In genomic region chr10:118594392-118595063, GRCh38 we compare ENCODE assay signal across 8 cellular contexts. TPM values are rescaled to one million over a fixed set of nuclear protein-coding genes. Genes with fewer than 3 reads are reported as not detected.
DNase-seq lines count a peak whose midpoint lies in the region; ATAC-seq and TF ChIP-seq lines count a peak whose summit lies in the region.

No MANE protein-coding gene starts in this region.

- peaks cover 2% of the 10 kb centered on the region for H3K4me1 ChIP-seq in endodermal cell (ENCODE audit: control insufficient read depth, insufficient read depth, low read length)
- peaks cover 0 to 17% of the 10 kb centered on the region in 2 donors for H3K4me1 ChIP-seq in naive thymus-derived CD4-positive, alpha-beta T cell (ENCODE audit: control insufficient read depth in 2 of 2, insufficient read depth in 2 of 2, low read length in 2 of 2)

- peak; percentile 81 for ATAC-seq in naive thymus-derived CD4-positive, alpha-beta T cell

- CTCF ChIA-PET in naive thymus-derived CD4-positive, alpha-beta T cell (lab: Charles Lee): interaction anchor here (0.8 to 2.1 kb wide), 5 partner anchors 26 to 125 kb away, joined by 3 to 13 read pairs (median 4); no protein-coding TSS in a partner anchor

- H3K27me3 ChIP-seq in endodermal cell (ENCODE audit: control insufficient read depth, insufficient read depth, low read length, poor library complexity, severe bottlenecking): peaks cover 62% of the 10 kb centered on the region
- H3K27me3 ChIP-seq in naive thymus-derived CD4-positive, alpha-beta T cell (ENCODE audit: control insufficient read depth in 2 of 2, insufficient read depth in 2 of 2, low read length in 2 of 2): peaks cover 0 to 17% of the 10 kb centered on the region in 2 donors

- H3K27ac ChIP-seq in endodermal cell (ENCODE audit: low read depth, low read length): no peak overlapping the region
- no peak overlapping the region for H3K27ac ChIP-seq in naive thymus-derived CD4-positive, alpha-beta T cell (ENCODE audit: low read depth, low read length)

- peaks cover 22% of the 10 kb centered on the region for H3K4me1 Mint-ChIP-seq in endodermal cell
- peaks cover 9 to 37% (median 27%) of the 10 kb centered on the region in 7 donors for H3K4me1 Mint-ChIP-seq in naive thymus-derived CD4-positive, alpha-beta T cell

- H3K9me3 ChIP-seq in endodermal cell (ENCODE audit: control insufficient read depth, low read length): no peaks in the 10 kb centered on the region
- H3K9me3 ChIP-seq in naive thymus-derived CD4-positive, alpha-beta T cell (ENCODE audit: control insufficient read depth in 2 of 3, low read length in 3 of 3): peaks cover 0 to 6% (median 0%) of the 10 kb centered on the region in 3 experiments

- H3K9ac ChIP-seq in endodermal cell (ENCODE audit: extremely low read depth, low read length, poor library complexity, severe bottlenecking): no peak overlapping the region

- DNase-seq in G401 (ENCODE audit: low spot score): peak; percentile 27
- DNase-seq in activated CD4-positive, alpha-beta T cell treated with anti-CD3 and anti-CD28 coated beads for 1 hour: peak; percentile 16
- DNase-seq in endodermal cell: peak; percentile 98
- peak; percentile 21 to 59 (median 35) for DNase-seq in naive thymus-derived CD4-positive, alpha-beta T cell
- DNase-seq in Kasumi-1 (lab: John Stamatoyannopoulos, UW): no peak
- no peak for DNase-seq in NCI-H187 treated with DMSO at 0.1 percent for 48 hours (lab: John Stamatoyannopoulos, UW)
- DNase-seq in NAMALWA (ENCODE audit: low spot score): no peak
- DNase-seq in GM19238 (ENCODE audit: insufficient read length, low spot score): no peak

- TF ChIP-seq CTCF in endodermal cell (conservative IDR thresholded peaks at IDR 0.05): peak; percentile 86

- H3K4me3 ChIP-seq in endodermal cell (ENCODE audit: low read length): no peak overlapping the region
- no peak overlapping the region for H3K4me3 ChIP-seq in naive thymus-derived CD4-positive, alpha-beta T cell (ENCODE audit: low read length)

- H3K9me3 Mint-ChIP-seq in endodermal cell: peaks cover 2% of the 10 kb centered on the region
- peaks cover 0 to 9% (median 0%) of the 10 kb centered on the region in 11 donors for H3K9me3 Mint-ChIP-seq in naive thymus-derived CD4-positive, alpha-beta T cell

- 6 to 16% methylated on average over 29 to 70 of the region's 70 CpGs for WGBS in endodermal cell (ENCODE audit: insufficient coverage in 1 of 2, insufficient read length in 1 of 2), 2 experiments

- no peaks in the 10 kb centered on the region for H3K36me3 ChIP-seq in endodermal cell (ENCODE audit: control insufficient read depth, insufficient read depth, low read length)
- H3K36me3 ChIP-seq in naive thymus-derived CD4-positive, alpha-beta T cell (ENCODE audit: control insufficient read depth in 2 of 3, insufficient read depth in 3 of 3, low read length in 3 of 3): no peaks in the 10 kb centered on the region

- POLR2A ChIA-PET in naive thymus-derived CD4-positive, alpha-beta T cell (lab: Charles Lee): no interaction called here

- peaks cover 78% of the 10 kb centered on the region for H3K27me3 Mint-ChIP-seq in endodermal cell (ENCODE audit: insufficient read depth)
- peaks cover 54 to 67% (median 65%) of the 10 kb centered on the region in 5 donors for H3K27me3 Mint-ChIP-seq in naive thymus-derived CD4-positive, alpha-beta T cell

- H3K27ac Mint-ChIP-seq in endodermal cell: no peak overlapping the region
- no peak overlapping the region for H3K27ac Mint-ChIP-seq in naive thymus-derived CD4-positive, alpha-beta T cell

- H3K4me3 Mint-ChIP-seq in endodermal cell: no peak overlapping the region
- peak overlapping the region in 7 of 10 donors; percentile 18 to 75 (median 53) for H3K4me3 Mint-ChIP-seq in naive thymus-derived CD4-positive, alpha-beta T cell

- intact Hi-C loops in naive thymus-derived CD4-positive, alpha-beta T cell (cut with micrococcal nuclease): loop anchor here (1.0 to 5.0 kb wide), 5 partner anchors 64 to 1057 kb away; no protein-coding TSS in a partner anchor

- in situ Hi-C loops in G401 (cut with HindIII; ENCODE audit: low sequenced_read_pairs): no loop called here

- no peaks in the 10 kb centered on the region for H3K36me3 Mint-ChIP-seq in endodermal cell (ENCODE audit: low read depth)
- peaks cover 0 to 3% (median 0%) of the 10 kb centered on the region in 5 donors for H3K36me3 Mint-ChIP-seq in naive thymus-derived CD4-positive, alpha-beta T cell

RNA-seq across cellular contexts. Expression of gene PRLHR, which starts 0.9 kb away (rescaled TPM):
- total RNA-seq in G401 (2014; rRNA removed; shearing (Covaris generic)): not detected in 2 replicates
- not detected for total RNA-seq in endodermal cell
- not detected for polyA plus RNA-seq in endodermal cell (2013, experiment 1 of 2)
- 0.04 TPM for polyA plus RNA-seq in endodermal cell (2013, experiment 2 of 2)
- total RNA-seq in naive thymus-derived CD4-positive, alpha-beta T cell: not detected
- polyA plus RNA-seq in naive thymus-derived CD4-positive, alpha-beta T cell: not detected

Comparison
In these comparisons a context has a peak if more than half of its experiments do, and no peak if none do; other contexts are left out.
1. DNase-seq: peak in G401 (single experiment), activated CD4-positive, alpha-beta T cell treated with anti-CD3 and anti-CD28 coated beads for 1 hour (single experiment), endodermal cell (single experiment) and naive thymus-derived CD4-positive, alpha-beta T cell (9 of 9); none in Kasumi-1 (0 of 2), NCI-H187 treated with DMSO at 0.1 percent for 48 hours (single experiment), NAMALWA (single experiment) and GM19238 (single experiment).